In the genomic region with DNA sequence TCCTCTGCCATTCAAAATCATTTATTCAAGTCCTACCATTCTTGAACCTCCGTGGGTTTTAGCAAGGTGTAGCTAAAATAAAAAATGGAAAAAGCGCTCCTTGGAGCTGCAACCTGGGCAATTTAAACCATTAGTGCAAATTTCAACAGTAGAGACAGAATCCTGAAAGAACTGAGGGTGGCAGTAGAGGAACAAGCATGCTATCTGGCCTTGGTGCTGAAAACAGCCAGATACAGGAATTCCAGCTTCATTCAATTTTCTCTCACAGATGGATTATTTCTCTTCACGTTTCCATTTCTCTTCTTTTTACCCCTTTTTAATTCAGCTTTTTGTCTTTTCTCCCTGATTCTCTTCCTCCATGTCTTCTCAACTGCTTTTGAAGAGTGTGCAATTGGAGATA, we compare ENCODE assay signal across 9 cellular contexts.
A peak's percentile ranks its signal among the peaks of the same experiment; 100 is the strongest.
DNase-seq lines count a peak whose midpoint lies in the region; ATAC-seq and TF ChIP-seq lines count a peak whose summit lies in the region.
"Had no signal": no experiment of that assay in that cellular context is flagged by ENCODE, and none has a peak within 500 bp of the region (broad histone marks: within the 10 kb centered on the region; RNA-seq: fewer than 3 reads in every experiment).

No MANE protein-coding gene starts in this region.

- H3K27me3 ChIP-seq in liver (ENCODE audit: control insufficient read depth in 4 of 4, insufficient read depth in 4 of 4, low read length in 3 of 4): no peaks in the 10 kb centered on the region

- H3K27ac ChIP-seq in liver (ENCODE audit: low read depth in 1 of 2, low read length in 2 of 2): peak overlapping the region in 1 of 2 donors; percentile 5
- H3K27ac ChIP-seq: HL-60 had no signal

- H3K4me3 ChIP-seq in liver (ENCODE audit: low read depth in 1 of 3, low read length in 3 of 3): no peak overlapping the region

- H3K36me3 ChIP-seq in liver (ENCODE audit: control insufficient read depth in 4 of 4, insufficient read depth in 3 of 4, low read depth in 1 of 4, low read length in 3 of 4): no peaks in the 10 kb centered on the region

- no peaks in the 10 kb centered on the region for H3K9me3 ChIP-seq in liver (ENCODE audit: control insufficient read depth in 4 of 4, low read length in 3 of 4)

- peak; percentile 52 for TF ChIP-seq CTCF in liver (IDR thresholded peaks at IDR 0.05; ENCODE audit: low read depth, low read length, missing input control)

- 21% methylated on average over 3 of the region's 3 CpGs for WGBS in liver

- H3K4me1 ChIP-seq in liver (ENCODE audit: control insufficient read depth in 4 of 4, insufficient read depth in 4 of 4, low read length in 3 of 4): peaks cover 0 to 4% (median 1%) of the 10 kb centered on the region in 4 donors

- DNase-seq in Ammon's horn (ENCODE audit: low spot score) (peak; percentile 70), HuH-7 (ENCODE audit: low spot score) (peak; percentile 46), astrocyte of the hippocampus (ENCODE audit: low read depth, low spot score) (peak; percentile 41), AG08396 (ENCODE audit: low spot score) (no peak), activated gamma-delta T cell (lab: John Stamatoyannopoulos, UW) (no peak), mucosa of gallbladder (ENCODE audit: low spot score) (no peak)

- ATAC-seq in HG03139 (IDR thresholded peaks at IDR 0.05; ENCODE audit: unreplicated experiment): no peak

- TF ChIP-seq RAD21 in liver (IDR thresholded peaks at IDR 0.05): peak; percentile 83 to 85

- H3K9ac ChIP-seq in liver (ENCODE audit: low read depth in 1 of 2, low read length in 2 of 2): no peak overlapping the region

TF ChIP-seq in liver, 16 proteins besides CTCF, POLR2A, EP300 and RAD21:
- TF ChIP-seq ATF3 (IDR thresholded peaks at IDR 0.05) (no peak), EGR1 (IDR thresholded peaks at IDR 0.05; ENCODE audit: low read depth in 2 of 2) (no peak), HNF4G (IDR thresholded peaks at IDR 0.05) (no peak), MAX (IDR thresholded peaks at IDR 0.05) (no peak)
- TF ChIP-seq, protein P1, sequence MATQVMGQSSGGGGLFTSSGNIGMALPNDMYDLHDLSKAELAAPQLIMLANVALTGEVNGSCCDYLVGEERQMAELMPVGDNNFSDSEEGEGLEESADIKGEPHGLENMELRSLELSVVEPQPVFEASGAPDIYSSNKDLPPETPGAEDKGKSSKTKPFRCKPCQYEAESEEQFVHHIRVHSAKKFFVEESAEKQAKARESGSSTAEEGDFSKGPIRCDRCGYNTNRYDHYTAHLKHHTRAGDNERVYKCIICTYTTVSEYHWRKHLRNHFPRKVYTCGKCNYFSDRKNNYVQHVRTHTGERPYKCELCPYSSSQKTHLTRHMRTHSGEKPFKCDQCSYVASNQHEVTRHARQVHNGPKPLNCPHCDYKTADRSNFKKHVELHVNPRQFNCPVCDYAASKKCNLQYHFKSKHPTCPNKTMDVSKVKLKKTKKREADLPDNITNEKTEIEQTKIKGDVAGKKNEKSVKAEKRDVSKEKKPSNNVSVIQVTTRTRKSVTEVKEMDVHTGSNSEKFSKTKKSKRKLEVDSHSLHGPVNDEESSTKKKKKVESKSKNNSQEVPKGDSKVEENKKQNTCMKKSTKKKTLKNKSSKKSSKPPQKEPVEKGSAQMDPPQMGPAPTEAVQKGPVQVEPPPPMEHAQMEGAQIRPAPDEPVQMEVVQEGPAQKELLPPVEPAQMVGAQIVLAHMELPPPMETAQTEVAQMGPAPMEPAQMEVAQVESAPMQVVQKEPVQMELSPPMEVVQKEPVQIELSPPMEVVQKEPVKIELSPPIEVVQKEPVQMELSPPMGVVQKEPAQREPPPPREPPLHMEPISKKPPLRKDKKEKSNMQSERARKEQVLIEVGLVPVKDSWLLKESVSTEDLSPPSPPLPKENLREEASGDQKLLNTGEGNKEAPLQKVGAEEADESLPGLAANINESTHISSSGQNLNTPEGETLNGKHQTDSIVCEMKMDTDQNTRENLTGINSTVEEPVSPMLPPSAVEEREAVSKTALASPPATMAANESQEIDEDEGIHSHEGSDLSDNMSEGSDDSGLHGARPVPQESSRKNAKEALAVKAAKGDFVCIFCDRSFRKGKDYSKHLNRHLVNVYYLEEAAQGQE (IDR thresholded peaks at IDR 0.05): peak; percentile 93

Comparison
In these comparisons a context has a peak if more than half of its experiments do, and no peak if none do; other contexts are left out.
1. DNase-seq: peak in Ammon's horn (single experiment), HuH-7 (single experiment) and astrocyte of the hippocampus (single experiment); none in AG08396 (single experiment), activated gamma-delta T cell (single experiment) and mucosa of gallbladder (single experiment).